8 cellular contexts compared by ENCODE assay signal in genomic region chr11:96342131-96342970, GRCh38. TPM values are rescaled to one million over a fixed set of nuclear protein-coding genes. Genes with fewer than 3 reads are reported as not detected.
A peak's percentile ranks its signal among the peaks of the same experiment; 100 is the strongest.
DNase-seq lines count a peak whose midpoint lies in the region; ATAC-seq and FAIRE-seq lines count a peak whose summit lies in the region.

No MANE protein-coding gene starts in this region.

- FAIRE-seq in HTR-8/SVneo (lab: Jason Lieb, UNC) = no peak

- ATAC-seq in GM18511 (IDR thresholded peaks at IDR 0.05; ENCODE audit: unreplicated experiment) (no peak), HG02610 (IDR thresholded peaks at IDR 0.05; ENCODE audit: unreplicated experiment) (no peak)

- intact Hi-C loops in posterior vena cava (cut with DNase I) = loop anchor here (5.0 kb wide), 2 partner anchors 285 to 290 kb away; no protein-coding TSS in a partner anchor

- peak overlapping the region; percentile 70 to 91 for H3K4me3 ChIP-seq in muscle layer of colon (ENCODE audit: low read depth in 1 of 2, low read length in 2 of 2)

- peak overlapping the region; percentile 59 for H3K9ac ChIP-seq in muscle layer of colon (ENCODE audit: low read length)

- H3K27me3 ChIP-seq in muscle layer of colon (ENCODE audit: control insufficient read depth in 1 of 2, insufficient read depth in 2 of 2, low read length in 2 of 2) = no peaks in the 10 kb centered on the region

- H3K9me3 ChIP-seq in muscle layer of colon (ENCODE audit: low read length) = no peaks in the 10 kb centered on the region

- DNase-seq in EL (peak; percentile 35), NCI-H82 treated with DMSO at 0.1 percent for 48 hours (lab: John Stamatoyannopoulos, UW; ENCODE audit: unreplicated experiment) (peak; percentile 69), dermis blood vessel endothelial cell (peak; percentile 55), posterior vena cava (ENCODE audit: low spot score) (no peak), HTR-8/SVneo (ENCODE audit: insufficient read length, low spot score) (no peak)

- H3K27ac ChIP-seq in muscle layer of colon (ENCODE audit: low read depth, low read length) = peak overlapping the region; percentile 50

- peaks cover 35% of the 10 kb centered on the region for H3K4me1 ChIP-seq in muscle layer of colon (ENCODE audit: insufficient read depth, low read length)

- H3K36me3 ChIP-seq in muscle layer of colon (ENCODE audit: insufficient read depth, low read length) = no peaks in the 10 kb centered on the region

RNA-seq across cellular contexts. Expression of gene MAML2, which starts 0.6 kb away (rescaled TPM):
- total RNA-seq in dermis blood vessel endothelial cell (6.3 and 8.7 TPM in 2 replicates), posterior vena cava (10 to 100 TPM; 13.1 to 16.2 TPM)

RNA-seq across cellular contexts. Expression of gene CCDC82, which starts 47.4 kb away (rescaled TPM):
- total RNA-seq in dermis blood vessel endothelial cell = 24.2 and 34.9 TPM in 2 replicates
- 10 to 100 TPM; 28.5 to 41.1 TPM for total RNA-seq in posterior vena cava

RNA-seq across cellular contexts. Expression of gene JRKL, which starts 47.5 kb away (rescaled TPM):
- total RNA-seq in dermis blood vessel endothelial cell (11.2 and 12.1 TPM in 2 replicates), posterior vena cava (10 to 100 TPM; 10.1 to 13.9 TPM)

Comparison
In these comparisons a context has a peak if more than half of its experiments do, and no peak if none do; other contexts are left out.
1. DNase-seq: peak in EL (single experiment), NCI-H82 treated with DMSO at 0.1 percent for 48 hours (single experiment) and dermis blood vessel endothelial cell (single experiment); none in posterior vena cava (single experiment) and HTR-8/SVneo (single experiment).